Comparison of ENCODE assay signal across 21 cellular contexts in the genomic region with DNA sequence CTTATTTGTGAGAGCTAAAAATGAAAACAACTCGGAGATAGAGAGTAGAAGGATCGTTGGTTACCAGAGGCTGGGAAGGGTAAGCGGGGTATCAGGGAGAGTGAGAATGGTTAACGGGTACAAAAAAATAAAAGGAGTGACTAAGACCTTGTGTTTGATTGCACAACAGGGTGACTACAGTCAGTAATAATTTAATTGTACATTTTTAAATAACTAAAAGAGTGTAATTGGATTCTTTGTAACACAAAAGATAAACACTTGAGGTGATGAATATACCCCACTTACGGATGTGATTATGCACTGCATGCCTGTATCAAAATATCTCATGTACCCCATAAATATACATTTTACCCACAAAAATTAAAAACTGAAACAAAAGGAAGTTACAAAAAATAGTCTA.
"Had no signal": no experiment of that assay in that cellular context is flagged by ENCODE, and none has a peak within 500 bp of the region (broad histone marks: within the 10 kb centered on the region; RNA-seq: fewer than 3 reads in every experiment).

No MANE protein-coding gene starts in this region.

- H3K27ac Mint-ChIP-seq: activated naive CD8-positive, alpha-beta T cell; activated T-cell treated with anti-CD3 and anti-CD28 coated beads, Interleukin-2, amount 50 U/mL, for 24 hours; activated T-helper 17 cell treated with anti-CD3 and anti-CD28 coated beads, Interleukin-2, amount 50 U/mL, for 72 hours; memory B cell; natural killer cell treated with Interleukin-12 subunit alpha and Interleukin-12 subunit beta and Interleukin-15 and Interleukin-18, amount 100 ng/mL, for 72 hours; progenitor cell of endocrine pancreas; WTC11 had no signal

- H3K27me3 Mint-ChIP-seq: activated naive CD8-positive, alpha-beta T cell; activated T-cell treated with anti-CD3 and anti-CD28 coated beads, Interleukin-2, amount 50 U/mL, for 24 hours; activated T-helper 17 cell treated with anti-CD3 and anti-CD28 coated beads, Interleukin-2, amount 50 U/mL, for 72 hours; memory B cell; natural killer cell treated with Interleukin-12 subunit alpha and Interleukin-12 subunit beta and Interleukin-15 and Interleukin-18, amount 100 ng/mL, for 72 hours; progenitor cell of endocrine pancreas had no signal

- ATAC-seq: activated T-helper 17 cell treated with anti-CD3 and anti-CD28 coated beads, Interleukin-2, amount 50 U/mL, for 72 hours; gastroesophageal sphincter; left colon; natural killer cell treated with Interleukin-12 subunit alpha and Interleukin-12 subunit beta and Interleukin-15 and Interleukin-18, amount 100 ng/mL, for 72 hours; WTC11 had no signal

- FAIRE-seq: keratinocyte had no signal

- H3K36me3 ChIP-seq: adrenal gland, gastroesophageal sphincter, upper lobe of left lung had no signal

- H3K27me3 ChIP-seq: adrenal gland, gastroesophageal sphincter, spleen, upper lobe of left lung had no signal

- H3K9me3 Mint-ChIP-seq: activated T-helper 17 cell treated with anti-CD3 and anti-CD28 coated beads, Interleukin-2, amount 50 U/mL, for 72 hours had no signal

- H3K9me3 ChIP-seq: adrenal gland, gastroesophageal sphincter, upper lobe of left lung had no signal

- H3K4me3 Mint-ChIP-seq: activated naive CD8-positive, alpha-beta T cell; activated T-cell treated with anti-CD3 and anti-CD28 coated beads, Interleukin-2, amount 50 U/mL, for 24 hours; activated T-helper 17 cell treated with anti-CD3 and anti-CD28 coated beads, Interleukin-2, amount 50 U/mL, for 72 hours; memory B cell; natural killer cell treated with Interleukin-12 subunit alpha and Interleukin-12 subunit beta and Interleukin-15 and Interleukin-18, amount 100 ng/mL, for 72 hours; WTC11 had no signal

- H3K4me3 ChIP-seq: adrenal gland, gastroesophageal sphincter, spleen, upper lobe of left lung had no signal

- H3K4me1 Mint-ChIP-seq: WTC11 had no signal

- DNase-seq: activated CD8-positive, alpha-beta memory T cell treated with anti-CD3 and anti-CD28 coated beads for 24 hours; activated CD8-positive, alpha-beta memory T cell treated with anti-CD3 and anti-CD28 coated beads, Interleukin-2, amount 50 U/mL, for 4 hours; activated naive CD4-positive, alpha-beta T cell; activated T-cell treated with anti-CD3 and anti-CD28 coated beads, Interleukin-2, amount 50 U/mL, for 24 hours; adrenal gland; cerebellar nuclear complex; head of caudate nucleus; left colon; spleen; stimulated activated CD4-positive, alpha-beta T cell treated with anti-CD3 and anti-CD28 coated beads, Interleukin-4, amount 100 ng/mL, for 1 hour; stimulated activated naive CD4-positive, alpha-beta T cell; T-helper 9 cell; upper lobe of left lung had no signal

- H3K27ac ChIP-seq: adrenal gland, gastroesophageal sphincter, spleen, upper lobe of left lung had no signal

- H3K4me1 ChIP-seq: adrenal gland, upper lobe of left lung had no signal
